In genomic region chr15:63059075-63059474, GRCh38 we compare ENCODE assay signal across 39 cellular contexts. TPM values are rescaled to one million over a fixed set of nuclear protein-coding genes. Genes with fewer than 3 reads are reported as not detected.
A peak's percentile ranks its signal among the peaks of the same experiment; 100 is the strongest.
DNase-seq lines count a peak whose midpoint lies in the region; ATAC-seq, FAIRE-seq and TF ChIP-seq lines count a peak whose summit lies in the region.
"Had no signal": no experiment of that assay in that cellular context is flagged by ENCODE, and none has a peak within 500 bp of the region (broad histone marks: within the 10 kb centered on the region; RNA-seq: fewer than 3 reads in every experiment).

No MANE protein-coding gene starts in this region.

- H3K4me3 ChIP-seq in SK-N-SH (ENCODE audit: low read depth in 2 of 2, low read length in 1 of 2) = no peak overlapping the region
- H3K4me3 ChIP-seq in astrocyte (ENCODE audit: insufficient read depth, low read depth, low read length) = no peak overlapping the region
- H3K4me3 ChIP-seq in transverse colon = no peak overlapping the region
- H3K4me3 ChIP-seq: ascending aorta, lung, mucosa of descending colon, ovary, spleen, stomach, tibial nerve had no signal

- peak overlapping the region; percentile 86 for H3K27ac Mint-ChIP-seq in astrocyte (ENCODE audit: unreplicated experiment)
- H3K27ac Mint-ChIP-seq: activated CD4-positive, alpha-beta T cell treated with anti-CD3 and anti-CD28 coated beads, Interleukin-2, amount 10 ng/mL, durations not matched to agents 24 days and 14 days; activated naive CD8-positive, alpha-beta T cell treated with anti-CD3 and anti-CD28 coated beads for 36 hours; endodermal cell; nephron had no signal

- peaks cover 99% of the 10 kb centered on the region for H3F3A ChIP-seq in SK-N-SH (replicated peaks; ENCODE audit: insufficient read depth)

- H3K79me2 ChIP-seq in SK-N-SH (ENCODE audit: insufficient read depth) = peaks cover 97% of the 10 kb centered on the region
- H3K79me2 ChIP-seq in astrocyte (ENCODE audit: insufficient read depth, low read length) = peaks cover 52% of the 10 kb centered on the region

- POLR2A ChIA-PET in SK-N-SH (lab: Yijun Ruan, JAX) = no interaction called here
- POLR2A ChIA-PET in GM10248 (lab: Yijun Ruan, JAX) = no interaction called here

- H3K9me2 ChIP-seq in SK-N-SH = no peaks in the 10 kb centered on the region

- H3K27me3 Mint-ChIP-seq in astrocyte (ENCODE audit: low read depth, unreplicated experiment) = no peaks in the 10 kb centered on the region
- H3K27me3 Mint-ChIP-seq: activated naive CD8-positive, alpha-beta T cell treated with anti-CD3 and anti-CD28 coated beads for 36 hours had no signal

- H4K20me1 ChIP-seq in SK-N-SH (ENCODE audit: insufficient read depth) (peaks cover 100% of the 10 kb centered on the region), astrocyte (ENCODE audit: insufficient read depth, low read length) (peaks cover 96% of the 10 kb centered on the region)

- TF ChIP-seq CTCF in SK-N-SH (IDR thresholded peaks at IDR 0.05) = no peak
- TF ChIP-seq CTCF in astrocyte (IDR thresholded peaks at IDR 0.05; ENCODE audit: insufficient read depth, low read depth, low read length) = no peak
- no peak for TF ChIP-seq CTCF in transverse colon (IDR thresholded peaks at IDR 0.05)
- no peak for TF ChIP-seq CTCF in GM10248 (IDR thresholded peaks at IDR 0.05; ENCODE audit: control extremely low read depth, extremely low read depth, low read depth, missing control alignments)

- TF ChIP-seq RAD21 in SK-N-SH (IDR thresholded peaks at IDR 0.05; ENCODE audit: low read length) = no peak

- peaks cover 39% of the 10 kb centered on the region for H3K36me3 Mint-ChIP-seq in astrocyte (ENCODE audit: low read depth, unreplicated experiment)

- no peak for TF ChIP-seq POLR2A in transverse colon (IDR thresholded peaks at IDR 0.05)

- H3K4me1 ChIP-seq in SK-N-SH (ENCODE audit: control insufficient read depth in 1 of 2, insufficient read depth in 2 of 2, low read depth in 1 of 2, low read length in 1 of 2) (peaks cover 26 to 54% of the 10 kb centered on the region in 2 experiments; a peak in 3 of 4 replicates), astrocyte (ENCODE audit: insufficient read depth, low read length) (peaks cover 29% of the 10 kb centered on the region), transverse colon (peaks cover 12 to 49% (median 27%) of the 10 kb centered on the region in 4 donors)
- H3K4me1 ChIP-seq: foreskin keratinocyte had no signal

- H3K27me3 ChIP-seq in SK-N-SH (ENCODE audit: insufficient read depth) (no peaks in the 10 kb centered on the region), astrocyte (ENCODE audit: insufficient read depth, low read length) (no peaks in the 10 kb centered on the region), transverse colon (no peaks in the 10 kb centered on the region)
- H3K27me3 ChIP-seq: ascending aorta, foreskin keratinocyte, ovary, spleen, stomach, tibial nerve had no signal

- H3K9ac ChIP-seq in SK-N-SH (peak overlapping the region; percentile 15; the same call in 1 of the 2 replicates), astrocyte (ENCODE audit: low read length) (peak overlapping the region; percentile 7)

- in situ Hi-C loops in transverse colon (cut with MboI; ENCODE audit: low pct_ligation_motif_present in 1 of 4, low pct_unique_long_range_greater_than_20kb in 1 of 4, low sequenced_read_pairs in 3 of 4) = no loop called here

- DNase-seq in SK-N-SH (no peak), astrocyte (ENCODE audit: low read depth) (no peak), myocyte (ENCODE audit: low read depth) (peak; percentile 1), transverse colon (no peak), NCI-H2107 (lab: John Stamatoyannopoulos, UW) (no peak), COLO668 (lab: John Stamatoyannopoulos, UW; ENCODE audit: unreplicated experiment) (no peak), GM10248 (ENCODE audit: extremely low spot score) (no peak)
- DNase-seq: activated CD4-positive, alpha-beta T cell treated with anti-CD3 and anti-CD28 coated beads, Interleukin-2, amount 10 ng/mL, durations not matched to agents 24 days and 14 days; activated CD8-positive, alpha-beta memory T cell treated with anti-CD3 and anti-CD28 coated beads for 24 hours; activated effector memory CD4-positive, alpha-beta T cell treated with anti-CD3 and anti-CD28 coated beads, Interleukin-2, amount 50 U/mL, for 16 hours; activated naive CD8-positive, alpha-beta T cell treated with anti-CD3 and anti-CD28 coated beads for 36 hours; dermis blood vessel endothelial cell; DND-41; endodermal cell; foreskin keratinocyte; Kasumi-1; mucosa of descending colon; MV-4-11; NCI-H1436 treated with DMSO at 0.1 percent for 48 hours; NCI-H345; NCI-H774; ovary; retina; spleen; stimulated activated CD4-positive, alpha-beta T cell treated with anti-CD3 and anti-CD28 coated beads, Interleukin-2, amount 100 ng/mL, for 48 hours; stomach; T1000 had no signal

- intact Hi-C loops in transverse colon (cut with DNase I; ENCODE audit: low total_unique reads) = no loop called here

- no peak for ATAC-seq in SK-N-SH treated with all-trans-retinoic acid at 6 μM for 48 hours
- ATAC-seq: esophagus mucosa, foreskin keratinocyte, HepG2, mucosa of descending colon had no signal

- H3K9me3 ChIP-seq in SK-N-SH = no peaks in the 10 kb centered on the region
- no peaks in the 10 kb centered on the region for H3K9me3 ChIP-seq in astrocyte (ENCODE audit: insufficient read depth, low read depth, low read length)
- no peaks in the 10 kb centered on the region for H3K9me3 ChIP-seq in transverse colon
- H3K9me3 ChIP-seq: ascending aorta, mucosa of descending colon, ovary, spleen, stomach, tibial nerve had no signal

- H3K4me1 Mint-ChIP-seq in astrocyte (ENCODE audit: low read depth, unreplicated experiment) = peaks cover 73% of the 10 kb centered on the region
- H3K4me1 Mint-ChIP-seq: activated naive CD8-positive, alpha-beta T cell treated with anti-CD3 and anti-CD28 coated beads for 36 hours had no signal

- H3K4me2 ChIP-seq in SK-N-SH = no peak overlapping the region
- peak overlapping the region; percentile 3 for H3K4me2 ChIP-seq in astrocyte (ENCODE audit: low read length)

- 63% methylated on average over 3 of the region's 3 CpGs for WGBS in SK-N-SH (ENCODE audit: low lambda C conversion rate)
- 47 to 54% methylated on average over 3 of the region's 3 CpGs for WGBS in transverse colon (ENCODE audit: low coverage in 1 of 2), 2 donors

- H3K27ac ChIP-seq in SK-N-SH (ENCODE audit: low read depth in 2 of 2, low read length in 1 of 2) = peak overlapping the region; percentile 83 to 91
- peak overlapping the region; percentile 37 for H3K27ac ChIP-seq in astrocyte (ENCODE audit: low read depth, low read length)
- peak overlapping the region; percentile 2 to 98 (median 73) for H3K27ac ChIP-seq in transverse colon
- H3K27ac ChIP-seq: 22Rv1, C4-2B, foreskin keratinocyte, ovary, tibial nerve, VCaP had no signal

- CTCF ChIA-PET in SK-N-SH (lab: Yijun Ruan, JAX) = interaction anchor here (0.9 to 3.7 kb wide), 4 partner anchors 11 to 752 kb away, joined by 3 to 24 read pairs (median 4); no protein-coding TSS in a partner anchor
- CTCF ChIA-PET in GM10248 (lab: Yijun Ruan, JAX) = interaction anchor here (1.4 to 6.9 kb wide), 2 partner anchors 11 to 12 kb away, joined by 3 to 57 read pairs; no protein-coding TSS in a partner anchor

- H3K36me3 ChIP-seq in SK-N-SH (replicated peaks in 1 of 2; ENCODE audit: control insufficient read depth in 1 of 2, insufficient read depth in 2 of 2, low read length in 1 of 2) = peaks cover 88 to 98% of the 10 kb centered on the region in 2 experiments
- peaks cover 97% of the 10 kb centered on the region for H3K36me3 ChIP-seq in astrocyte (ENCODE audit: insufficient read depth, low read length)
- peaks cover 0 to 70% (median 34%) of the 10 kb centered on the region in 4 donors for H3K36me3 ChIP-seq in transverse colon
- H3K36me3 ChIP-seq: ovary had no signal

- TF ChIP-seq EP300 in SK-N-SH (IDR thresholded peaks at IDR 0.05; ENCODE audit: borderline replicate concordance in 1 of 2, low read depth in 1 of 2, low read length in 1 of 2) = no peak
- TF ChIP-seq EP300 in transverse colon (IDR thresholded peaks at IDR 0.05; ENCODE audit: low read depth) = no peak

- H3K4me3 Mint-ChIP-seq in astrocyte (ENCODE audit: unreplicated experiment) = peak overlapping the region; percentile 55
- H3K4me3 Mint-ChIP-seq: activated CD4-positive, alpha-beta T cell treated with anti-CD3 and anti-CD28 coated beads, Interleukin-2, amount 10 ng/mL, durations not matched to agents 24 days and 14 days; activated naive CD8-positive, alpha-beta T cell treated with anti-CD3 and anti-CD28 coated beads for 36 hours; endodermal cell; nephron had no signal

- no peak for FAIRE-seq in astrocyte (lab: Jason Lieb, UNC)
- FAIRE-seq: D721Med, HepG2, RCC 7860 had no signal

- H3K9me3 Mint-ChIP-seq in astrocyte (ENCODE audit: unreplicated experiment) = no peaks in the 10 kb centered on the region
- H3K9me3 Mint-ChIP-seq: activated CD4-positive, alpha-beta T cell treated with anti-CD3 and anti-CD28 coated beads, Interleukin-2, amount 10 ng/mL, durations not matched to agents 24 days and 14 days; activated naive CD8-positive, alpha-beta T cell treated with anti-CD3 and anti-CD28 coated beads for 36 hours; endodermal cell; nephron had no signal

- H2AFZ ChIP-seq in SK-N-SH (ENCODE audit: low read depth) = no peak overlapping the region
- H2AFZ ChIP-seq in astrocyte (ENCODE audit: low read depth, low read length) = no peak overlapping the region

TF ChIP-seq in SK-N-SH, 30 proteins besides CTCF, POLR2A, EP300 and RAD21:
- TF ChIP-seq TEAD4 (IDR thresholded peaks at IDR 0.05; ENCODE audit: borderline replicate concordance, insufficient read depth) (no peak), EZH2phosphoT487 (IDR thresholded peaks at IDR 0.05; ENCODE audit: borderline replicate concordance, low read depth) (no peak), ELF1 (IDR thresholded peaks at IDR 0.05) (no peak)
TF ChIP-seq in SK-N-SH: peak in this region for 0.

TF ChIP-seq in SK-N-SH treated with all-trans-retinoic acid at 6 μM for 48 hours, 23 proteins besides CTCF, POLR2A, EP300 and RAD21 (continues in another document):
- no peak for TF ChIP-seq ESRRG (CRISPR knock-in tag; IDR thresholded peaks at IDR 0.05)
- TF ChIP-seq ZC3H10 (CRISPR knock-in tag; IDR thresholded peaks at IDR 0.05) = no peak
- TF ChIP-seq RARB (CRISPR knock-in tag; IDR thresholded peaks at IDR 0.05) = no peak
- no peak for TF ChIP-seq ZFP30 (CRISPR knock-in tag; IDR thresholded peaks at IDR 0.05)
- TF ChIP-seq SNAI2 (CRISPR knock-in tag; IDR thresholded peaks at IDR 0.05) = no peak
- TF ChIP-seq ZNF8 (CRISPR knock-in tag; IDR thresholded peaks at IDR 0.05) = no peak

RNA-seq across cellular contexts. Expression of gene TPM1, which starts 16.5 kb away (rescaled TPM):
- 1,371 and 1,764 TPM in 2 replicates for polyA plus RNA-seq in SK-N-SH (2012; rRNA removed)
- 1,590 and 2,049 TPM in 2 replicates for polyA plus RNA-seq in SK-N-SH (2012; cell fraction: cytosol; rRNA removed)
- polyA plus RNA-seq in SK-N-SH (2012; cell fraction: nucleus; rRNA removed) = 2,523 and 2,991 TPM in 2 replicates
- total RNA-seq in astrocyte (2,922 and 3,062 TPM in 2 replicates), myocyte (4,103 and 4,525 TPM in 2 replicates), transverse colon (1,000 to 10,000 TPM in 2 of 4 donors, 100 to 1,000 TPM in 2; 775 to 2,480 (median 1,140) TPM)
- polyA plus RNA-seq in myocyte (2012) = 3,640 TPM

Comparison
In these comparisons a context has a peak if more than half of its experiments do, and no peak if none do; other contexts are left out.
1. H3K27ac ChIP-seq: peak in every context shown above with its lines; median percentile 87 in SK-N-SH; 73 in transverse colon; 37 in astrocyte.